Comparison of ENCODE assay signal across 9 cellular contexts in the genomic region with DNA sequence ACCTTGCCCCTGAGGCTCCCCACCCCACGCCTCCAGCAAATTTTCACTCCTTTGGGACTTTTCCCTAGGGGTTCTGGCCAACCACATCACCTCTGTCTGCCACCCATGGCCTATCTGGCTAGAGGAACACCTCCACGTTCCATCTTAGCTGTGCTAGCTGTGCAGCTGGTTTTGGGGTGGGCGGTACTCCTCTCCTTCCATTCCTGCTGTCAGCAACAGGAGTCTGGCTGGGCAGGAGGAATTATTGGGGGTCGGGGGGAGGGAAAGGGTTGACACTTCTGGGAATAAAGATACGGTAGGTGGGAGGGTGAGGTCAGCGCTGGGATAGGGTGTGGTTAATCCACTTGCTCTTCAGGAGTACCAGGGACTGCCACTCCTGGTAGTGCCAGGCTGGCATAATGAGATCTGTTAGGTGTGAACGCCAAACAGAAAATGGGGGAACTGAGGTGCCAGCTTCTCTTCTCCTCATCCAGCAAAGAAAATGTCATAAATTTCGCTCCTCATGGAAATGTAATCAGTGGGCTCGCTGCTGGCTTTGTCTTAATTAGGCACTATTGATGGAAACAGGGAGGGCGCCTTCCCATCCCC. TPM values are rescaled to one million over a fixed set of nuclear protein-coding genes. Genes with fewer than 3 reads are reported as not detected.
DNase-seq lines count a peak whose midpoint lies in the region; ATAC-seq and TF ChIP-seq lines count a peak whose summit lies in the region.
"Had no signal": no experiment of that assay in that cellular context is flagged by ENCODE, and none has a peak within 500 bp of the region (broad histone marks: within the 10 kb centered on the region; RNA-seq: fewer than 3 reads in every experiment).

No MANE protein-coding gene starts in this region.

- H3K9me3 ChIP-seq in CD4-positive, alpha-beta T cell (ENCODE audit: control insufficient read depth, low read length) = no peaks in the 10 kb centered on the region
- H3K9me3 ChIP-seq in OCI-LY1 (ENCODE audit: low read length) (no peaks in the 10 kb centered on the region), esophagus (ENCODE audit: control insufficient read depth in 2 of 2, insufficient read depth in 1 of 2, low read depth in 1 of 2, low read length in 1 of 2) (no peaks in the 10 kb centered on the region), osteoblast (ENCODE audit: low read depth, low read length) (no peaks in the 10 kb centered on the region)

- no peaks in the 10 kb centered on the region for H3K9me3 Mint-ChIP-seq in CD4-positive, alpha-beta T cell

- no peaks in the 10 kb centered on the region for H4K20me1 ChIP-seq in OCI-LY1 (ENCODE audit: insufficient read depth, low read length)
- no peaks in the 10 kb centered on the region for H4K20me1 ChIP-seq in osteoblast (ENCODE audit: insufficient read depth, low read length)

- no peak overlapping the region for H3K9ac ChIP-seq in OCI-LY1 (ENCODE audit: low read length)

- H3K27me3 ChIP-seq in CD4-positive, alpha-beta T cell (ENCODE audit: control insufficient read depth, insufficient read depth, low read length) = peaks cover 76% of the 10 kb centered on the region
- H3K27me3 ChIP-seq in OCI-LY1 (ENCODE audit: insufficient read depth, low read length) (peaks cover 4% of the 10 kb centered on the region; the same call in 1 of the 2 replicates), esophagus (ENCODE audit: control insufficient read depth in 1 of 2, insufficient read depth in 2 of 2, low read length in 2 of 2) (no peaks in the 10 kb centered on the region), osteoblast (ENCODE audit: insufficient read depth, low read length) (peaks cover 61% of the 10 kb centered on the region)

- no peak for DNase-seq in CD4-positive, alpha-beta T cell
- peak; percentile 60 for DNase-seq in osteoblast (ENCODE audit: insufficient read length, low spot score, missing footprints)
- no peak for DNase-seq in HPDE6-E6E7 (ENCODE audit: extremely low spot score)
- no peak for DNase-seq in iPS-NIHi11 (ENCODE audit: low spot score)
- DNase-seq in NCI-H526 treated with DMSO at 0.1 percent for 48 hours (lab: John Stamatoyannopoulos, UW) = no peak
- DNase-seq in activated T-cell treated with anti-CD3 and anti-CD28 coated beads, Interleukin-2, amount 50 U/mL, for 1 hour = no peak

- no peak overlapping the region for H3K27ac Mint-ChIP-seq in CD4-positive, alpha-beta T cell

- H3K4me2 ChIP-seq in OCI-LY1 (ENCODE audit: low read length) (peak overlapping the region; percentile 71; the same call in 1 of the 2 replicates), osteoblast (ENCODE audit: insufficient read depth, low read length) (peak overlapping the region; percentile 76)

- H3F3A ChIP-seq in OCI-LY1 (ENCODE audit: insufficient read depth, low read length) = no peaks in the 10 kb centered on the region

- ATAC-seq in CD4-positive, alpha-beta T cell (ENCODE audit: poor library complexity) = no peak

- POLR2A ChIA-PET in CD4-positive, alpha-beta T cell (lab: Charles Lee) = no interaction called here

- H3K36me3 Mint-ChIP-seq in CD4-positive, alpha-beta T cell (ENCODE audit: low read depth) = no peaks in the 10 kb centered on the region

- no peak overlapping the region for H3K4me3 ChIP-seq in OCI-LY1 (ENCODE audit: low read depth, low read length, poor library complexity, severe bottlenecking)
- H3K4me3 ChIP-seq in esophagus (ENCODE audit: low read depth in 1 of 2, low read length in 2 of 2) = peak overlapping the region; percentile 54 to 62
- peak overlapping the region; percentile 79 for H3K4me3 ChIP-seq in osteoblast (ENCODE audit: insufficient read depth, low read length)

- TF ChIP-seq CTCF in CD4-positive, alpha-beta T cell (IDR thresholded peaks at IDR 0.05) = no peak
- TF ChIP-seq CTCF in OCI-LY1 (IDR thresholded peaks at IDR 0.05; ENCODE audit: low read length) (no peak), osteoblast (IDR thresholded peaks at IDR 0.05; ENCODE audit: extremely low read depth, low read depth, low read length) (no peak)

- no peaks in the 10 kb centered on the region for H3K9me2 ChIP-seq in OCI-LY1 (ENCODE audit: low read depth, low read length)

- H2AFZ ChIP-seq in OCI-LY1 (ENCODE audit: low read length) (no peak overlapping the region), osteoblast (ENCODE audit: low read length) (peak overlapping the region; percentile 88)

- H3K27ac ChIP-seq in CD4-positive, alpha-beta T cell (ENCODE audit: low read depth, low read length) = no peak overlapping the region
- H3K27ac ChIP-seq in OCI-LY1 (ENCODE audit: low read depth, low read length, poor library complexity, severe bottlenecking) (no peak overlapping the region), esophagus (ENCODE audit: low read depth in 2 of 2, low read length in 1 of 2) (peak overlapping the region in 1 of 2 donors; percentile 26), osteoblast (ENCODE audit: low read depth, low read length) (no peak overlapping the region)

- peak overlapping the region; percentile 30 for H3K4me3 Mint-ChIP-seq in CD4-positive, alpha-beta T cell

- H3K27me3 Mint-ChIP-seq in CD4-positive, alpha-beta T cell = peaks cover 87% of the 10 kb centered on the region

- CTCF ChIA-PET in CD4-positive, alpha-beta T cell (lab: Charles Lee) = interaction anchor here (1.8 kb wide), 1 partner anchor 29 kb away, joined by 7 read pairs; the partner anchor contains the start of gene TP53

- WGBS in esophagus, 2 donors = 12 to 16% methylated on average over 10 of the region's 10 CpGs

- H3K4me1 ChIP-seq in OCI-LY1 (ENCODE audit: insufficient read depth, low read length, severe bottlenecking) = peaks cover 13% of the 10 kb centered on the region
- H3K4me1 ChIP-seq in esophagus (ENCODE audit: control insufficient read depth in 2 of 2, insufficient read depth in 2 of 2, low read length in 1 of 2) = peaks cover 0 to 12% of the 10 kb centered on the region in 2 donors
- H3K4me1 ChIP-seq in osteoblast (ENCODE audit: insufficient read depth, low read length) = peaks cover 16% of the 10 kb centered on the region

- no peaks in the 10 kb centered on the region for H3K79me2 ChIP-seq in OCI-LY1 (ENCODE audit: insufficient read depth, low read length)
- no peaks in the 10 kb centered on the region for H3K79me2 ChIP-seq in osteoblast (ENCODE audit: insufficient read depth, low read length)

- peaks cover 31% of the 10 kb centered on the region for H3K4me1 Mint-ChIP-seq in CD4-positive, alpha-beta T cell (ENCODE audit: low read depth)

- intact Hi-C loops in CD4-positive, alpha-beta T cell (cut with DNase I, micrococcal nuclease) = no loop called here

- H3K36me3 ChIP-seq in OCI-LY1 (ENCODE audit: insufficient read depth, low read length) (no peaks in the 10 kb centered on the region), esophagus (ENCODE audit: control insufficient read depth in 2 of 2, insufficient read depth in 2 of 2, low read length in 1 of 2) (no peaks in the 10 kb centered on the region), osteoblast (ENCODE audit: insufficient read depth, low read length) (no peaks in the 10 kb centered on the region)

RNA-seq across cellular contexts. Expression of gene DNAH2, which starts 1.2 kb away (rescaled TPM):
- not detected for total RNA-seq in CD4-positive, alpha-beta T cell
- under 1 TPM; 0.06 to 0.10 TPM for polyA plus RNA-seq in esophagus
- under 0.01 and 0.88 TPM in 2 replicates for total RNA-seq in osteoblast
- total RNA-seq: HT1080 had no signal

RNA-seq across cellular contexts. Expression of gene EFNB3, which starts 11.4 kb away (rescaled TPM):
- total RNA-seq in CD4-positive, alpha-beta T cell = not detected
- polyA plus RNA-seq in esophagus = 1 to 10 TPM in 1 of 2 donors, under 1 TPM in 1; 0.67 to 1.3 TPM
- 1.8 and 2.7 TPM in 2 replicates for total RNA-seq in osteoblast

RNA-seq across cellular contexts. Expression of gene WRAP53, which starts 28.1 kb away (rescaled TPM):
- total RNA-seq in CD4-positive, alpha-beta T cell = 1 to 10 TPM; 3.9 to 4.0 TPM
- polyA plus RNA-seq in esophagus = 10 to 100 TPM in 1 of 2 donors, 1 to 10 TPM in 1; 5.5 to 13.3 TPM
- 3.5 and 4.3 TPM in 2 replicates for total RNA-seq in osteoblast

RNA-seq across cellular contexts. Expression of gene TP53, which starts 29.1 kb away (rescaled TPM):
- total RNA-seq in CD4-positive, alpha-beta T cell = 10 to 100 TPM; 25.8 to 26.0 TPM
- 10 to 100 TPM; 20.5 to 22.3 TPM for polyA plus RNA-seq in esophagus
- total RNA-seq in osteoblast = 63.9 and 71.3 TPM in 2 replicates
